In genomic region chr11:64223001-64223651, GRCh38 we compare ENCODE assay signal across 1 cellular context.
TF ChIP-seq lines count a peak whose summit lies in the region.

No MANE protein-coding gene starts in this region.

TF ChIP-seq in endothelial cell of umbilical vein, 7 proteins besides CTCF, POLR2A, EP300 and RAD21:
- TF ChIP-seq JUN (IDR thresholded peaks at IDR 0.05; ENCODE audit: borderline replicate concordance, insufficient read depth, insufficient read length, low read depth) = no peak
- no peak for TF ChIP-seq MYC (IDR thresholded peaks at IDR 0.05; ENCODE audit: low read depth, low read length)
- TF ChIP-seq MAX (IDR thresholded peaks at IDR 0.05; ENCODE audit: insufficient read depth, insufficient read length) = no peak
- TF ChIP-seq GATA2 (IDR thresholded peaks at IDR 0.05; ENCODE audit: insufficient read depth, insufficient read length, low read depth, low read length) = no peak
